ENCODE assay signal across 1 cellular context in the genomic region with DNA sequence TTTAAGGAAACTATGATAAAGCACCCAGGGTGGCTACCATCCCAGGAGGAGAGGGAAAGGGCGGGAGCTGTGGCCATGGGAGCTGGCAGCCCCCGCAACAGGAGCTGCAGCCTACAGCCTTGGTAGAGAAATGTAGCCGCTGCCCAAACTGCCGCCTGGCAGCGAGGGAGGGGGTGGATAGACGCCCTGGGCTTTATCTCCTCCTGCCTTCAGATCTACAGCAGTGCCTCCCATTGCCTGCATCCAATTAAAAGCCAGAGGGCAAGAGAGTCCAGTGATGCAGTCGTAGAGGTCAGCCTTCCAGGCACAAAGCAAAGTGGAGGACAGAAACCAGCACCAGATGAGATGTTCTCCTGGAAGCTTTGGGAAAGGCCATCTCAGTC.
A peak's percentile ranks its signal among the peaks of the same experiment; 100 is the strongest.
TF ChIP-seq lines count a peak whose summit lies in the region.

No MANE protein-coding gene starts in this region.

TF ChIP-seq in HEK293, 187 proteins besides CTCF, POLR2A, EP300 and RAD21 (continued from another document):
- TF ChIP-seq, protein P1, sequence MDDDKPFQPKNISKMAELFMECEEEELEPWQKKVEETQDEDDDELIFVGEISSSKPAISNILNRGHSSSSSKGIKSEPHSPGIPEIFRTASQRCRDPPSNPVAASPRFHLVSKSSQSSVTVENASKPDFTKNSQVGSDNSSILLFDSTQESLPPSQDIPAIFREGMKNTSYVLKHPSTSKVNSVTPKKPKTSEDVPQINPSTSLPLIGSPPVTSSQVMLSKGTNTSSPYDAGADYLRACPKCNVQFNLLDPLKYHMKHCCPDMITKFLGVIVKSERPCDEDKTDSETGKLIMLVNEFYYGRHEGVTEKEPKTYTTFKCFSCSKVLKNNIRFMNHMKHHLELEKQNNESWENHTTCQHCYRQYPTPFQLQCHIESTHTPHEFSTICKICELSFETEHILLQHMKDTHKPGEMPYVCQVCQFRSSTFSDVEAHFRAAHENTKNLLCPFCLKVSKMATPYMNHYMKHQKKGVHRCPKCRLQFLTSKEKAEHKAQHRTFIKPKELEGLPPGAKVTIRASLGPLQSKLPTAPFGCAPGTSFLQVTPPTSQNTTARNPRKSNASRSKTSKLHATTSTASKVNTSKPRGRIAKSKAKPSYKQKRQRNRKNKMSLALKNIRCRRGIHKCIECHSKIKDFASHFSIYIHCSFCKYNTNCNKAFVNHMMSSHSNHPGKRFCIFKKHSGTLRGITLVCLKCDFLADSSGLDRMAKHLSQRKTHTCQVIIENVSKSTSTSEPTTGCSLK (tag by site-specific recombination; IDR thresholded peaks at IDR 0.05): no peak
- no peak for TF ChIP-seq ZNF248 (tag by site-specific recombination; IDR thresholded peaks at IDR 0.05)
- TF ChIP-seq, protein P2, sequence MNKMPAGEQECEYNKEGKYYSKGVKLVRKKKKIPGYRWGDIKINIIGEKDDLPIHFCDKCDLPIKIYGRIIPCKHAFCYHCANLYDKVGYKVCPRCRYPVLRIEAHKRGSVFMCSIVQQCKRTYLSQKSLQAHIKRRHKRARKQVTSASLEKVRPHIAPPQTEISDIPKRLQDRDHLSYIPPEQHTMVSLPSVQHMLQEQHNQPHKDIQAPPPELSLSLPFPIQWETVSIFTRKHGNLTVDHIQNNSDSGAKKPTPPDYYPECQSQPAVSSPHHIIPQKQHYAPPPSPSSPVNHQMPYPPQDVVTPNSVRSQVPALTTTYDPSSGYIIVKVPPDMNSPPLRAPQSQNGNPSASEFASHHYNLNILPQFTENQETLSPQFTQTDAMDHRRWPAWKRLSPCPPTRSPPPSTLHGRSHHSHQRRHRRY (tag by site-specific recombination; IDR thresholded peaks at IDR 0.05): no peak
- TF ChIP-seq ZNF610 (tag by site-specific recombination; IDR thresholded peaks at IDR 0.05; ENCODE audit: borderline replicate concordance): no peak
- no peak for TF ChIP-seq ZNF626 (tag by site-specific recombination; IDR thresholded peaks at IDR 0.05)
- peak; percentile 34; the same call in 1 of the 2 replicates for TF ChIP-seq ZFHX2 (tag by site-specific recombination; conservative IDR thresholded peaks at IDR 0.05)
- no peak for TF ChIP-seq SCRT2 (tag by site-specific recombination; IDR thresholded peaks at IDR 0.05)
- TF ChIP-seq OSR2 (tag by site-specific recombination; IDR thresholded peaks at IDR 0.05): no peak
- TF ChIP-seq ZBTB17 (tag by site-specific recombination; IDR thresholded peaks at IDR 0.05): no peak
- no peak for TF ChIP-seq GLI4 (tag by site-specific recombination; IDR thresholded peaks at IDR 0.05)
- TF ChIP-seq ZBTB7A (tag by site-specific recombination; IDR thresholded peaks at IDR 0.05; ENCODE audit: low read depth): no peak
